14 cellular contexts compared by ENCODE assay signal in genomic region chr17:81533713-81534141, GRCh38. TPM values are rescaled to one million over a fixed set of nuclear protein-coding genes. Genes with fewer than 3 reads are reported as not detected.
"Had no signal": no experiment of that assay in that cellular context is flagged by ENCODE, and none has a peak within 500 bp of the region (broad histone marks: within the 10 kb centered on the region; RNA-seq: fewer than 3 reads in every experiment).

No MANE protein-coding gene starts in this region.

- H3K27me3 ChIP-seq: uterus had no signal

- ATAC-seq: stimulated activated memory B cell treated with anti-CD40 and anti-IgM and Interleukin-4, amounts not matched to agents 10 μg/mL and 1 μg/mL and 100 μg/mL, for 72 hours had no signal

- H3K27me3 Mint-ChIP-seq: stimulated activated memory B cell treated with anti-CD40 and anti-IgM and Interleukin-4, amounts not matched to agents 10 μg/mL and 1 μg/mL and 100 μg/mL, for 72 hours had no signal

- H3K27ac Mint-ChIP-seq: activated B cell treated with CpG ODN at 0.5 μM for 24 hours; activated CD4-positive, alpha-beta T cell treated with anti-CD3 and anti-CD28 coated beads, Interleukin-2, amount 10 ng/mL, durations not matched to agents 24 days and 14 days; dendritic cell treated with granulocyte-macrophage colony-stimulating factor and Interleukin-4, amounts not matched to agents 40 ng/mL and 50 ng/mL, for 4 days; stimulated activated memory B cell treated with anti-CD40 and anti-IgM and Interleukin-4, amounts not matched to agents 10 μg/mL and 1 μg/mL and 100 μg/mL, for 72 hours had no signal

- H3K9me3 Mint-ChIP-seq: activated B cell treated with CpG ODN at 0.5 μM for 24 hours; activated CD4-positive, alpha-beta T cell treated with anti-CD3 and anti-CD28 coated beads, Interleukin-2, amount 10 ng/mL, durations not matched to agents 24 days and 14 days; dendritic cell treated with granulocyte-macrophage colony-stimulating factor and Interleukin-4, amounts not matched to agents 40 ng/mL and 50 ng/mL, for 4 days had no signal

- H3K36me3 ChIP-seq: uterus had no signal

- DNase-seq: activated B cell treated with CpG ODN at 0.5 μM for 24 hours; activated CD4-positive, alpha-beta T cell treated with anti-CD3 and anti-CD28 coated beads, Interleukin-2, amount 10 ng/mL, durations not matched to agents 24 days and 14 days; activated naive CD4-positive, alpha-beta T cell treated with Interleukin-2 at 50 U/mL for 16 hours; caudate nucleus; erythroblast; hippocampal formation; kidney glomerular epithelial cell; mesendoderm; posterior cingulate gyrus; tibial artery; uterus had no signal

- H3K9me3 ChIP-seq: tibial artery, uterus had no signal

- H3K4me3 Mint-ChIP-seq: activated B cell treated with CpG ODN at 0.5 μM for 24 hours; activated CD4-positive, alpha-beta T cell treated with anti-CD3 and anti-CD28 coated beads, Interleukin-2, amount 10 ng/mL, durations not matched to agents 24 days and 14 days; dendritic cell treated with granulocyte-macrophage colony-stimulating factor and Interleukin-4, amounts not matched to agents 40 ng/mL and 50 ng/mL, for 4 days; stimulated activated memory B cell treated with anti-CD40 and anti-IgM and Interleukin-4, amounts not matched to agents 10 μg/mL and 1 μg/mL and 100 μg/mL, for 72 hours had no signal

- H3K4me3 ChIP-seq: tibial artery, uterus had no signal

- H3K4me1 Mint-ChIP-seq: activated CD4-positive, alpha-beta T cell treated with anti-CD3 and anti-CD28 coated beads, Interleukin-2, amount 10 ng/mL, durations not matched to agents 24 days and 14 days had no signal

- H3K27ac ChIP-seq: tibial artery, uterus had no signal

- H3K4me1 ChIP-seq: uterus had no signal

RNA-seq across cellular contexts. Expression of gene FSCN2, which starts 5.5 kb away (rescaled TPM):
- polyA plus RNA-seq: liver had no signal
